In the genomic region with DNA sequence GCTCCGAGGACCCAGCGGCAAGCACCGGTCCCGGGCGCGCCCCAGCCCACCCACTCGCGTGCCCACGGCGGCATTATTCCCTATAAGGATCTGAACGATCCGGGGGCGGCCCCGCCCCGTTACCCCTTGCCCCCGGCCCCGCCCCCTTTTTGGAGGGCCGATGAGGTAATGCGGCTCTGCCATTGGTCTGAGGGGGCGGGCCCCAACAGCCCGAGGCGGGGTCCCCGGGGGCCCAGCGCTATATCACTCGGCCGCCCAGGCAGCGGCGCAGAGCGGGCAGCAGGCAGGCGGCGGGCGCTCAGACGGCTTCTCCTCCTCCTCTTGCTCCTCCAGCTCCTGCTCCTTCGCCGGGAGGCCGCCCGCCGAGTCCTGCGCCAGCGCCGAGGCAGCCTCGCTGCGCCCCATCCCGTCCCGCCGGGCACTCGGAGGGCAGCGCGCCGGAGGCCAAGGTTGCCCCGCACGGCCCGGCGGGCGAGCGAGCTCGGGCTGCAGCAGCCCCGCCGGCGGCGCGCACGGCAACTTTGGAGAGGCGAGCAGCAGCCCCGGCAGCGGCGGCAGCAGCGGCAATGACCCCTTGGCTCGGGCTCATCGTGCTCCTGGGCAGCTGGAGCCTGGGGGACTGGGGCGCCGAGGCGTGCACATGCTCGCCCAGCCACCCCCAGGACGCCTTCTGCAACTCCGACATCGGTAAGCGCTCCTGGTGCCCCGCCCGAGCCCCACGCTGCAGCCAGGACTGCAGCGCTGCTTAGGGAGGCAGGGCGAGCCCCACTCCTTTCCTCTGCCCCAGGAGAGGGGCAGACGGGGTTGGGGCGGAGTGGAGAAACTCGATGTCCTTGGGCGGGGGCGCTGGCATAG, we compare ENCODE assay signal across 8 cellular contexts. TPM values are rescaled to one million over a fixed set of nuclear protein-coding genes. Genes with fewer than 3 reads are reported as not detected.
A peak's percentile ranks its signal among the peaks of the same experiment; 100 is the strongest.
DNase-seq lines count a peak whose midpoint lies in the region; ATAC-seq and TF ChIP-seq lines count a peak whose summit lies in the region.

TIMP3 (plus strand) TSS at position 270 of the 855 bp plus-strand sequence; CDS start at position 567, 297 bp downstream.

- intact Hi-C loops in left ventricle myocardium superior (cut with micrococcal nuclease): no loop called here

- no peaks in the 10 kb centered on the region for H3K36me3 ChIP-seq in parathyroid adenoma (ENCODE audit: control insufficient read depth, insufficient read depth, low read length)

- DNase-seq in 8988T: peak; percentile 37
- peak; percentile 64 for DNase-seq in HT1080 (ENCODE audit: low read depth)
- DNase-seq in anterior cingulate cortex (lab: John Stamatoyannopoulos, UW): peak in 50 of 58 donors; percentile 10 to 81 (median 48)
- DNase-seq in left ventricle myocardium superior: peak; percentile 97
- no peak for DNase-seq in LoVo (ENCODE audit: low spot score)
- no peak for DNase-seq in SW 1271 (lab: John Stamatoyannopoulos, UW)

- peak within 1 kb of the TSS; percentile 64 for H3K4me3 ChIP-seq in parathyroid adenoma (ENCODE audit: low read depth, low read length)

- peak within 1 kb of the TSS; percentile 72 for H3K27ac ChIP-seq in parathyroid adenoma

- peaks cover 9% of the 10 kb centered on the region for H3K4me1 ChIP-seq in parathyroid adenoma

- peaks cover 38% of the 10 kb centered on the region for H3K79me2 ChIP-seq in parathyroid adenoma

- peak within 1 kb of the TSS; percentile 76 for H2AFZ ChIP-seq in parathyroid adenoma

- no peaks in the 10 kb centered on the region for H3K27me3 ChIP-seq in parathyroid adenoma (ENCODE audit: control insufficient read depth, insufficient read depth, low read length)

- H3K4me2 ChIP-seq in parathyroid adenoma (ENCODE audit: low read length): peak within 1 kb of the TSS; percentile 96

- no peaks in the 10 kb centered on the region for H3K9me3 ChIP-seq in parathyroid adenoma (ENCODE audit: control insufficient read depth, low read length)

- no peak for TF ChIP-seq CTCF in parathyroid adenoma (IDR thresholded peaks at IDR 0.05)

- no peak within 1 kb of the TSS for H3K9ac ChIP-seq in parathyroid adenoma

- ATAC-seq in left ventricle myocardium superior (peak; percentile 86), GM19463 (IDR thresholded peaks at IDR 0.05; ENCODE audit: unreplicated experiment) (no peak)

RNA-seq across cellular contexts. Expression of gene TIMP3, which starts in this region (rescaled TPM):
- total RNA-seq in HT1080 (2014; rRNA removed; shearing (Covaris generic)): 8.6 and 10.4 TPM in 2 replicates
- polyA plus RNA-seq in HT1080 (2015; cell fraction: cytosol; rRNA removed): 8.8 and 9.2 TPM in 2 replicates
- 9.8 and 11.6 TPM in 2 replicates for polyA plus RNA-seq in HT1080 (2015; cell fraction: nucleus; rRNA removed)
- 256 TPM for total RNA-seq in left ventricle myocardium superior

Comparison
In these comparisons a context has a peak if more than half of its experiments do, and no peak if none do; other contexts are left out.
1. RNA of gene TIMP3 (total RNA-seq): 256 TPM in left ventricle myocardium superior (single experiment); 8.6 to 10.4 TPM in HT1080; every median in the first group is over 10 times any median in the second.
2. DNase-seq: peak in 8988T (single experiment), HT1080 (single experiment), anterior cingulate cortex (50 of 58) and left ventricle myocardium superior (single experiment); none in LoVo (single experiment) and SW 1271 (0 of 2).